Comparison of ENCODE assay signal across 11 cellular contexts in genomic region chr12:121784460-121784859, GRCh38. TPM values are rescaled to one million over a fixed set of nuclear protein-coding genes. Genes with fewer than 3 reads are reported as not detected.
DNase-seq lines count a peak whose midpoint lies in the region; ATAC-seq, FAIRE-seq and TF ChIP-seq lines count a peak whose summit lies in the region.
"Had no signal": no experiment of that assay in that cellular context is flagged by ENCODE, and none has a peak within 500 bp of the region (broad histone marks: within the 10 kb centered on the region; RNA-seq: fewer than 3 reads in every experiment).

No MANE protein-coding gene starts in this region.

- BruUV-seq in GM12878 (replicated peaks; lab: Mats Ljungman, UMichigan) = no TSS peak

- SMC1A ChIA-PET in GM12878 (lab: Charles Lee; ENCODE audit: uncharacterized antibody, unreplicated experiment) = interaction anchor here (1.3 to 2.2 kb wide), 2 partner anchors 9 to 72 kb away, joined by 3 to 13 read pairs; partner anchors contain the start of genes RHOF and TMEM120B

- intact Hi-C loops in CD4-positive, alpha-beta T cell (cut with DNase I, micrococcal nuclease) = loop anchor here in 1 of 2 experiments (10.0 kb wide), 1 partner anchor 250 kb away; no protein-coding TSS in a partner anchor
- intact Hi-C loops in GM12878 (cut with micrococcal nuclease; ENCODE audit: unreplicated experiment) = no loop called here

- H3K4me1 Mint-ChIP-seq in CD4-positive, alpha-beta T cell (ENCODE audit: low read depth) = peaks cover 74% of the 10 kb centered on the region
- peaks cover 49 to 86% (median 72%) of the 10 kb centered on the region in 3 donors for H3K4me1 Mint-ChIP-seq in naive B cell

- no peak overlapping the region for H2AFZ ChIP-seq in GM12878 (ENCODE audit: control insufficient read depth, low read depth, low read length)

- H4K20me1 ChIP-seq in GM12878 (ENCODE audit: control insufficient read depth, insufficient read depth) = no peaks in the 10 kb centered on the region

- TF ChIP-seq EP300 in GM12878 (IDR thresholded peaks at IDR 0.05; ENCODE audit: borderline replicate concordance in 1 of 2, control insufficient read depth in 1 of 2, low read depth in 2 of 2, low read length in 2 of 2) = 0 out of 4 replicates have a peak, but pooled peaks of 1 of the 2 experiments have one; percentile 15

- no peaks in the 10 kb centered on the region for H3K27me3 Mint-ChIP-seq in CD4-positive, alpha-beta T cell
- H3K27me3 Mint-ChIP-seq in naive B cell = no peaks in the 10 kb centered on the region

- TF ChIP-seq POLR2A in GM12878 (IDR thresholded peaks at IDR 0.05; ENCODE audit: low read depth, low read length) = no peak

- H3K27me3 ChIP-seq in CD4-positive, alpha-beta T cell (ENCODE audit: control insufficient read depth, insufficient read depth, low read length) = no peaks in the 10 kb centered on the region
- H3K27me3 ChIP-seq in MG63 (no peaks in the 10 kb centered on the region), GM12878 (replicated peaks in 1 of 2; ENCODE audit: control insufficient read depth in 2 of 2, insufficient read depth in 2 of 2, low read length in 1 of 2) (no peaks in the 10 kb centered on the region)

- POLR2A ChIA-PET in CD4-positive, alpha-beta T cell (lab: Charles Lee) = interaction anchor here (0.7 to 33.0 kb wide), 5 partner anchors 8 to 158 kb away, joined by 3 to 1869 read pairs (median 4); partner anchors contain the start of genes ORAI1, RHOF, SETD1B and TMEM120B
- POLR2A ChIA-PET in GM12878 (lab: Charles Lee) = interaction anchor here (0.5 to 6.5 kb wide), 4 partner anchors 8 to 27 kb away, joined by 3 to 114 read pairs (median 18); partner anchors contain the start of genes RHOF and SETD1B

- in situ Hi-C loops in GM12878 (cut with MboI) = no loop called here

- peak overlapping the region; percentile 67 for H3K27ac ChIP-seq in CD4-positive, alpha-beta T cell (ENCODE audit: low read depth, low read length)
- peak overlapping the region; percentile 16 for H3K27ac ChIP-seq in GM12878 (ENCODE audit: control insufficient read depth, insufficient read depth)
- H3K27ac ChIP-seq: thoracic aorta had no signal

- RAD21 ChIA-PET in GM12878 (lab: Charles Lee; ENCODE audit: unreplicated experiment) = interaction anchor here (1.2 to 11.5 kb wide), 2 partner anchors 8 to 27 kb away, joined by 3 to 230 read pairs; partner anchors contain the start of gene RHOF

- H3K4me3 Mint-ChIP-seq in CD4-positive, alpha-beta T cell = peak overlapping the region; percentile 85
- H3K4me3 Mint-ChIP-seq in naive B cell = peak overlapping the region in 7 of 8 donors; percentile 21 to 87 (median 55)

- H3K27ac Mint-ChIP-seq in CD4-positive, alpha-beta T cell = peak overlapping the region; percentile 97
- H3K27ac Mint-ChIP-seq in naive B cell = peak overlapping the region; percentile 66 to 99 (median 92)

- no peaks in the 10 kb centered on the region for H3K9me3 ChIP-seq in CD4-positive, alpha-beta T cell (ENCODE audit: control insufficient read depth, low read length)
- no peaks in the 10 kb centered on the region for H3K9me3 ChIP-seq in MG63
- no peaks in the 10 kb centered on the region for H3K9me3 ChIP-seq in GM12878 (replicated peaks; ENCODE audit: control insufficient read depth, insufficient read depth, low read length)
- H3K9me3 ChIP-seq: thoracic aorta had no signal

- H3K36me3 ChIP-seq in MG63 (no peaks in the 10 kb centered on the region), GM12878 (ENCODE audit: control insufficient read depth in 2 of 2, insufficient read depth in 2 of 2, low read length in 1 of 2) (peaks cover 13 to 19% of the 10 kb centered on the region in 2 experiments)
- H3K36me3 ChIP-seq: thoracic aorta had no signal

- H3K79me2 ChIP-seq in GM12878 (ENCODE audit: control insufficient read depth, insufficient read depth, low read length) = peaks cover 70% of the 10 kb centered on the region

- TF ChIP-seq RAD21 in GM12878 (IDR thresholded peaks at IDR 0.05; ENCODE audit: insufficient read depth, low read depth, low read length) = no peak

- CTCF ChIA-PET in CD4-positive, alpha-beta T cell (lab: Charles Lee) = interaction anchor here (0.6 to 6.7 kb wide), 5 partner anchors 8 to 116 kb away, joined by 3 to 166 read pairs (median 4); partner anchors contain the start of genes RHOF and TMEM120B
- CTCF ChIA-PET in GM12878 (lab: Yijun Ruan, JAX) = interaction anchor here (2.6 to 16.2 kb wide), 3 partner anchors 6 to 27 kb away, joined by 8 to 492 read pairs (median 492); partner anchors contain the start of gene RHOF

- ATAC-seq in CD4-positive, alpha-beta T cell (ENCODE audit: poor library complexity) = peak; percentile 5
- ATAC-seq in GM12878 (no peak), naive B cell (ENCODE audit: low read depth in 2 of 2) (no peak), HG03354 (IDR thresholded peaks at IDR 0.05; ENCODE audit: poor library complexity, severe bottlenecking, unreplicated experiment) (no peak), GM19035 (IDR thresholded peaks at IDR 0.05; ENCODE audit: unreplicated experiment) (no peak)

- no peaks in the 10 kb centered on the region for H3K9me3 Mint-ChIP-seq in CD4-positive, alpha-beta T cell
- H3K9me3 Mint-ChIP-seq in naive B cell = no peaks in the 10 kb centered on the region

- H3K4me1 ChIP-seq in GM12878 (ENCODE audit: control insufficient read depth, insufficient read depth, low read length) = peaks cover 82% of the 10 kb centered on the region

- FAIRE-seq in GM12878 (lab: Jason Lieb, UNC) = no peak

- H3K4me2 ChIP-seq in GM12878 (ENCODE audit: control insufficient read depth, insufficient read depth) = peak overlapping the region; percentile 5

- H3K4me3 ChIP-seq in MG63 (no peak overlapping the region), GM12878 (peak overlapping the region; percentile 50; the same call in 1 of the 2 replicates)
- H3K4me3 ChIP-seq: thoracic aorta had no signal

- H3K36me3 Mint-ChIP-seq in CD4-positive, alpha-beta T cell (ENCODE audit: low read depth) = peaks cover 84% of the 10 kb centered on the region
- H3K36me3 Mint-ChIP-seq in naive B cell = peaks cover 0 to 7% of the 10 kb centered on the region in 2 donors

- 31% methylated on average over 4 of the region's 6 CpGs for WGBS in GM12878 (ENCODE audit: insufficient coverage, insufficient replicate concordance, low lambda C conversion rate, missing lambda C conversion rate)

- peak overlapping the region; percentile 2; the same call in 1 of the 2 replicates for H3K9ac ChIP-seq in GM12878 (ENCODE audit: control insufficient read depth, insufficient read depth, low read length)

- TF ChIP-seq CTCF in CD4-positive, alpha-beta T cell (IDR thresholded peaks at IDR 0.05) = no peak
- TF ChIP-seq CTCF in GM12878 (IDR thresholded peaks at IDR 0.05 in 2 of 3, conservative IDR thresholded peaks at IDR 0.05 in 1 of 3; ENCODE audit: control insufficient read depth in 2 of 3, extremely low read depth in 1 of 3, insufficient read depth in 1 of 3, low read depth in 3 of 3, low read length in 3 of 3) = no peak

- DNase-seq in CD4-positive, alpha-beta T cell = no peak
- DNase-seq in MG63 = peak; percentile 84
- DNase-seq in GM12878 (ENCODE audit: low read depth, low spot score) = no peak
- no peak for DNase-seq in naive B cell
- no peak for DNase-seq in MV-4-11 (lab: John Stamatoyannopoulos, UW)
- DNase-seq in DMS153 treated with DMSO at 0.1 percent for 48 hours (lab: John Stamatoyannopoulos, UW; ENCODE audit: unreplicated experiment) = no peak
- DNase-seq: KG1, SIG-M5 had no signal

RNA-seq across cellular contexts. Expression of gene RHOF, which starts 9.0 kb away (rescaled TPM):
- total RNA-seq in CD4-positive, alpha-beta T cell = 100 to 1,000 TPM; 155 to 164 TPM
- total RNA-seq in MG63 (2014; rRNA removed; shearing (Covaris generic); ENCODE audit: low replicate concordance) = 0.20 and 6.3 TPM in 2 replicates
- total RNA-seq in GM12878 (2013; cell fraction: nucleolus; rRNA removed) = 111 and 129 TPM in 2 replicates
- total RNA-seq in GM12878 (2014; rRNA removed) (58.0 and 58.8 TPM in 2 replicates), GM12878 (2014; rRNA removed; fragmentation: Illumina TruSeq; extraction: Trizol) (32.8 and 32.9 TPM in 2 replicates), GM12878 (2021) (72.8 and 78.7 TPM in 2 replicates)
- 11.6 TPM for polyA plus RNA-seq in GM12878 (2011; ENCODE audit: low read depth)
- polyA plus RNA-seq in GM12878 (2011; rRNA removed) (25.4 and 40.8 TPM in 2 replicates), GM12878 (2014; fragmentation: Illumina TruSeq; extraction: Trizol) (28.5 and 36.5 TPM in 2 replicates), GM12878 (2014; fragmentation: Nextera tagmentation; extraction: Ambion mirVana) (1 to 10 TPM; 6.1 to 6.4 TPM), GM12878 (2014; rRNA removed) (66.1 and 75.8 TPM in 2 replicates), GM12878 (2016; fragmentation: Nextera tagmentation; extraction: Ambion mirVana) (10 to 100 TPM; 38.9 to 40.5 TPM), naive B cell (ENCODE audit: low read depth in 6 of 6) (10 to 100 TPM; 40.2 to 63.9 (median 50.2) TPM)
- 71.0 and 80.5 TPM in 2 replicates for polyA plus RNA-seq in GM12878 (2011; cell fraction: cytosol; rRNA removed)
- polyA plus RNA-seq in GM12878 (2011; cell fraction: nucleus; rRNA removed) = 76.9 and 97.7 TPM in 2 replicates
- polyA plus RNA-seq in GM12878 (2012) = 38.5 and 51.6 TPM in 2 replicates
- polyA minus RNA-seq in GM12878 (2011; rRNA and poly(A)+ RNA removed) = 45.1 and 66.7 TPM in 2 replicates
- polyA minus RNA-seq in GM12878 (2011; cell fraction: cytosol; rRNA and poly(A)+ RNA removed) = 58.2 and 58.8 TPM in 2 replicates
- polyA minus RNA-seq in GM12878 (2011; cell fraction: nucleus; rRNA and poly(A)+ RNA removed) = 35.3 and 53.2 TPM in 2 replicates

RNA-seq across cellular contexts. Expression of gene SETD1B, which starts 19.3 kb away (rescaled TPM):
- total RNA-seq in CD4-positive, alpha-beta T cell = 100 to 1,000 TPM; 146 to 151 TPM
- 1.0 and 1.1 TPM in 2 replicates for total RNA-seq in MG63 (2014; rRNA removed; shearing (Covaris generic); ENCODE audit: low replicate concordance)
- total RNA-seq in GM12878 (2013; cell fraction: nucleolus; rRNA removed) = 8.1 and 10.1 TPM in 2 replicates
- total RNA-seq in GM12878 (2014; rRNA removed) (1.8 and 2.1 TPM in 2 replicates), GM12878 (2014; rRNA removed; fragmentation: Illumina TruSeq; extraction: Trizol) (1.3 TPM in 2 replicates), GM12878 (2021) (15.5 and 17.3 TPM in 2 replicates)
- 2.0 TPM for polyA plus RNA-seq in GM12878 (2011; ENCODE audit: low read depth)
- polyA plus RNA-seq in GM12878 (2011; rRNA removed) (0.27 and 0.50 TPM in 2 replicates), GM12878 (2014; fragmentation: Illumina TruSeq; extraction: Trizol) (1.7 and 3.6 TPM in 2 replicates), GM12878 (2014; fragmentation: Nextera tagmentation; extraction: Ambion mirVana) (1 to 10 TPM in 1 of 2 experiments, under 1 TPM in 1; 0.53 to 1.7 TPM), GM12878 (2014; rRNA removed) (4.9 and 7.5 TPM in 2 replicates), GM12878 (2016; fragmentation: Nextera tagmentation; extraction: Ambion mirVana) (1 to 10 TPM; 1.2 to 1.5 TPM), naive B cell (ENCODE audit: low read depth in 6 of 6) (1 to 10 TPM in 2 of 6 donors, under 1 TPM in 4; 0.64 to 3.0 (median 0.91) TPM)
- 0.67 and 0.76 TPM in 2 replicates for polyA plus RNA-seq in GM12878 (2011; cell fraction: cytosol; rRNA removed)
- polyA plus RNA-seq in GM12878 (2011; cell fraction: nucleus; rRNA removed) = 3.1 and 6.2 TPM in 2 replicates
- 4.3 and 5.9 TPM in 2 replicates for polyA plus RNA-seq in GM12878 (2012)
- 1.3 and 1.4 TPM in 2 replicates for polyA minus RNA-seq in GM12878 (2011; rRNA and poly(A)+ RNA removed)
- polyA minus RNA-seq in GM12878 (2011; cell fraction: cytosol; rRNA and poly(A)+ RNA removed) = 2.3 and 3.3 TPM in 2 replicates
- 1.6 and 3.5 TPM in 2 replicates for polyA minus RNA-seq in GM12878 (2011; cell fraction: nucleus; rRNA and poly(A)+ RNA removed)

Comparison
In these comparisons a context has a peak if more than half of its experiments do, and no peak if none do; other contexts are left out.
1. RNA of gene SETD1B, which starts 19.3 kb away (total RNA-seq): 146 to 151 TPM in CD4-positive, alpha-beta T cell; 1.3 to 17.3 TPM in GM12878 and 1.0 to 1.1 TPM in MG63; every median in the first group is over 4 times any median in the second.